1 cellular context compared by ENCODE assay signal in genomic region chr1:186236921-186237320, GRCh38.
TF ChIP-seq lines count a peak whose summit lies in the region.

No MANE protein-coding gene starts in this region.

TF ChIP-seq in K562, 482 proteins besides CTCF, POLR2A, EP300 and RAD21 (continued from another document):
- TF ChIP-seq CUX1 (CRISPR knock-in tag; IDR thresholded peaks at IDR 0.05) (no peak), SMARCA4 (IDR thresholded peaks at IDR 0.05) (0 out of 2 replicates have a peak, but pooled peaks have one; percentile 14), ARID1B (IDR thresholded peaks at IDR 0.05) (peak; percentile 21; the same call in 1 of the 2 replicates), JUNB (CRISPR knock-in tag; conservative IDR thresholded peaks at IDR 0.05) (peak; percentile 34; the same call in 1 of the 2 replicates), ELK3 (CRISPR knock-in tag; IDR thresholded peaks at IDR 0.05) (no peak), POLR2AphosphoS5 (IDR thresholded peaks at IDR 0.05; ENCODE audit: control insufficient read depth, insufficient read depth, low read depth, low read length) (no peak), EP400 (IDR thresholded peaks at IDR 0.05) (no peak), ZNF12 (CRISPR knock-in tag; IDR thresholded peaks at IDR 0.05) (peak; percentile 80; the same call in 1 of the 2 replicates), FOSL1 (tag; conservative IDR thresholded peaks at IDR 0.05) (peak; percentile 98), DPF2 (IDR thresholded peaks at IDR 0.05) (no peak), ETV1 (tag; conservative IDR thresholded peaks at IDR 0.05; ENCODE audit: low read depth) (peak; percentile 23; the same call in 1 of the 2 replicates), JUND (IDR thresholded peaks at IDR 0.05; ENCODE audit: borderline replicate concordance, low read depth, low read length) (peak; percentile 78), JUND (tag; IDR thresholded peaks at IDR 0.05; ENCODE audit: borderline replicate concordance, low read depth, low read length) (peak; percentile 84; the same call in 2 of the 3 replicates)
